ENCODE assay signal across 9 cellular contexts in the genomic region with DNA sequence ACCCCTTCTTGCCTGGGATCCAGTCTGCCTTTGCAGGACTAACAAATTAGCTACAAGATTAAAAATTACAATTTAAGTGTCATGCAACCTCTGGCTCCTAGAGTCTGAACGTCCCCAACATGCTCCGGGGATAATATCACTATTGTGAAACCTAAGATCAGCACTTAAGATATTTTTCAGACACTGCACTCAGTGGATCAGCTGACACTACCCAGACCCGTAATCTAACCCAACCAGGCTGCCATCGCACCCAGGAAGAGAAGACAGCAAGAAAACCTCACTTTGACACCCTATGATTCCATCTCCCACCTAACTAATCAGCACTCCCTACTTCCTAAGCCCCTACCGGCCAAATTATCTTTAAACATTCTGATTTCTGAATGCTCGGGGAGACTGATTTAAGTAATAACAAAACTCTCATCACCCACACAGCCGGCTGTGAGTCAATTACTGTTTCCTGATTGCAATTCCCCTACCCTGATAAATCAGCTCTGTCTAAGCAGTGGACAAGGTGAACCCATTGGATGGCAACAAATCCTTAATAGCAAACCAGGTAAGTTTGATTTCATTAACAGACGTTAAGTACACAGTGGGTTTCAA. TPM values are rescaled to one million over a fixed set of nuclear protein-coding genes. Genes with fewer than 3 reads are reported as not detected.
DNase-seq lines count a peak whose midpoint lies in the region; ATAC-seq, FAIRE-seq and TF ChIP-seq lines count a peak whose summit lies in the region.
"Not testable (repeated sequence)": the region's sequence is repeated elsewhere in the genome, so short reads cannot be mapped to it uniquely, and the experiment has no call there.
"Had no signal": no experiment of that assay in that cellular context is flagged by ENCODE, and none has a peak within 500 bp of the region (broad histone marks: within the 10 kb centered on the region; RNA-seq: fewer than 3 reads in every experiment).

No MANE protein-coding gene starts in this region.

- not testable (repeated sequence) for H3K27me3 Mint-ChIP-seq in T-helper 2 cell treated with Interferon-gamma antibody and Interleukin-4, amounts not matched to agents 5 μg/mL and 100 μg/mL, for 36 hours (ENCODE audit: low read depth); activated CD4-positive, alpha-beta memory T cell treated with anti-CD3 and anti-CD28 coated beads for 36 hours
- H3K27me3 Mint-ChIP-seq in activated T-cell treated with anti-CD3 and anti-CD28 coated beads, Interleukin-2, amount 50 U/mL, for 24 hours, result peaks cover 12% of the 10 kb centered on the region

- H3K36me3 ChIP-seq in bronchial epithelial cell (ENCODE audit: control insufficient read depth, insufficient read depth, low read length), result not testable (repeated sequence)

- H3K36me3 Mint-ChIP-seq in T-helper 2 cell treated with Interferon-gamma antibody and Interleukin-4, amounts not matched to agents 5 μg/mL and 100 μg/mL, for 36 hours (ENCODE audit: low read depth); activated CD4-positive, alpha-beta memory T cell treated with anti-CD3 and anti-CD28 coated beads for 36 hours; activated T-cell treated with anti-CD3 and anti-CD28 coated beads, Interleukin-2, amount 50 U/mL, for 24 hours (ENCODE audit: low read depth); stimulated activated effector memory CD8-positive, alpha-beta T cell treated with anti-CD3 and anti-CD28 coated beads, Interleukin-12 subunit alpha, Interleukin-12 subunit beta, amount 100 ng/mL, for 72 hours: not testable (repeated sequence)

- peak overlapping the region; percentile 2 for H3K27ac Mint-ChIP-seq in T-helper 2 cell treated with Interferon-gamma antibody and Interleukin-4, amounts not matched to agents 5 μg/mL and 100 μg/mL, for 36 hours
- H3K27ac Mint-ChIP-seq in activated CD4-positive, alpha-beta memory T cell treated with anti-CD3 and anti-CD28 coated beads for 36 hours, result peak overlapping the region; percentile 21
- H3K27ac Mint-ChIP-seq in activated T-cell treated with anti-CD3 and anti-CD28 coated beads, Interleukin-2, amount 50 U/mL, for 24 hours, result not testable (repeated sequence)
- H3K27ac Mint-ChIP-seq in stimulated activated effector memory CD8-positive, alpha-beta T cell treated with anti-CD3 and anti-CD28 coated beads, Interleukin-12 subunit alpha, Interleukin-12 subunit beta, amount 100 ng/mL, for 72 hours, result peak overlapping the region; percentile 40

- intact Hi-C loops in activated CD4-positive, alpha-beta memory T cell treated with anti-CD3 and anti-CD28 coated beads for 36 hours (cut with micrococcal nuclease), result loop anchor here (1.0 to 10.0 kb wide), 3 partner anchors 62 to 403 kb away; partner anchors contain the start of gene CARD16

- H3K27me3 ChIP-seq in bronchial epithelial cell (ENCODE audit: control insufficient read depth, insufficient read depth, low read length), result not testable (repeated sequence)

- peak overlapping the region; percentile 4 for H3K4me3 Mint-ChIP-seq in T-helper 2 cell treated with Interferon-gamma antibody and Interleukin-4, amounts not matched to agents 5 μg/mL and 100 μg/mL, for 36 hours
- H3K4me3 Mint-ChIP-seq in activated CD4-positive, alpha-beta memory T cell treated with anti-CD3 and anti-CD28 coated beads for 36 hours, result peak overlapping the region; percentile 21
- peak overlapping the region; percentile 8 for H3K4me3 Mint-ChIP-seq in activated T-cell treated with anti-CD3 and anti-CD28 coated beads, Interleukin-2, amount 50 U/mL, for 24 hours
- H3K4me3 Mint-ChIP-seq in stimulated activated effector memory CD8-positive, alpha-beta T cell treated with anti-CD3 and anti-CD28 coated beads, Interleukin-12 subunit alpha, Interleukin-12 subunit beta, amount 100 ng/mL, for 72 hours, result peak overlapping the region; percentile 36

- POLR2A ChIA-PET in activated CD4-positive, alpha-beta memory T cell treated with anti-CD3 and anti-CD28 coated beads for 36 hours (lab: Charles Lee), result interaction anchor here (1.3 kb wide), 1 partner anchor 30 kb away, joined by 3 read pairs; no protein-coding TSS in a partner anchor

- DNase-seq in T-helper 2 cell treated with Interferon-gamma antibody and Interleukin-4, amounts not matched to agents 5 μg/mL and 100 μg/mL, for 36 hours (ENCODE audit: low spot score), result peak; percentile 31
- peak; percentile 61 for DNase-seq in activated CD4-positive, alpha-beta memory T cell treated with anti-CD3 and anti-CD28 coated beads for 36 hours
- not testable (repeated sequence) for DNase-seq in activated T-cell treated with anti-CD3 and anti-CD28 coated beads, Interleukin-2, amount 50 U/mL, for 24 hours; bronchial epithelial cell (ENCODE audit: low read depth)
- DNase-seq in activated effector memory CD4-positive, alpha-beta T cell treated with anti-CD3 and anti-CD28 coated beads, Interleukin-2, amount 50 U/mL, for 16 hours, result peak; percentile 63
- DNase-seq in stimulated activated CD4-positive, alpha-beta T cell treated with anti-CD3 and anti-CD28 coated beads, Interleukin-15, amount 100 ng/mL, for 24 hours, result peak; percentile 46
- DNase-seq in stimulated activated effector memory CD8-positive, alpha-beta T cell treated with anti-CD3 and anti-CD28 coated beads, Interleukin-12 subunit alpha, Interleukin-12 subunit beta, amount 100 ng/mL, for 72 hours (ENCODE audit: low spot score in 2 of 2), result peak in 1 of 2 donors; percentile 52

- ATAC-seq in stimulated activated effector memory CD8-positive, alpha-beta T cell treated with anti-CD3 and anti-CD28 coated beads, Interleukin-12 subunit alpha, Interleukin-12 subunit beta, amount 100 ng/mL, for 72 hours, result peak; percentile 98

- peaks cover 11% of the 10 kb centered on the region for H3K4me1 Mint-ChIP-seq in T-helper 2 cell treated with Interferon-gamma antibody and Interleukin-4, amounts not matched to agents 5 μg/mL and 100 μg/mL, for 36 hours (ENCODE audit: low read depth)
- H3K4me1 Mint-ChIP-seq in activated CD4-positive, alpha-beta memory T cell treated with anti-CD3 and anti-CD28 coated beads for 36 hours (ENCODE audit: low read depth), result peaks cover 34% of the 10 kb centered on the region
- peaks cover 24% of the 10 kb centered on the region for H3K4me1 Mint-ChIP-seq in activated T-cell treated with anti-CD3 and anti-CD28 coated beads, Interleukin-2, amount 50 U/mL, for 24 hours (ENCODE audit: low read depth)
- H3K4me1 Mint-ChIP-seq in stimulated activated effector memory CD8-positive, alpha-beta T cell treated with anti-CD3 and anti-CD28 coated beads, Interleukin-12 subunit alpha, Interleukin-12 subunit beta, amount 100 ng/mL, for 72 hours, result peaks cover 21% of the 10 kb centered on the region

- FAIRE-seq in bronchial epithelial cell (lab: Jason Lieb, UNC), result peak; percentile 83

- not testable (repeated sequence) for H3K4me3 ChIP-seq in bronchial epithelial cell (ENCODE audit: low read depth, low read length)

- not testable (repeated sequence) for TF ChIP-seq CTCF in bronchial epithelial cell (IDR thresholded peaks at IDR 0.05; ENCODE audit: insufficient read depth, low read length, severe bottlenecking)

- not testable (repeated sequence) for H3K9me3 Mint-ChIP-seq in T-helper 2 cell treated with Interferon-gamma antibody and Interleukin-4, amounts not matched to agents 5 μg/mL and 100 μg/mL, for 36 hours; activated CD4-positive, alpha-beta memory T cell treated with anti-CD3 and anti-CD28 coated beads for 36 hours; activated T-cell treated with anti-CD3 and anti-CD28 coated beads, Interleukin-2, amount 50 U/mL, for 24 hours; stimulated activated effector memory CD8-positive, alpha-beta T cell treated with anti-CD3 and anti-CD28 coated beads, Interleukin-12 subunit alpha, Interleukin-12 subunit beta, amount 100 ng/mL, for 72 hours

- CTCF ChIA-PET in activated CD4-positive, alpha-beta memory T cell treated with anti-CD3 and anti-CD28 coated beads for 36 hours (lab: Charles Lee), result not testable (repeated sequence)

RNA-seq across cellular contexts. Expression of gene CARD18, which starts 32.2 kb away (rescaled TPM):
- not detected for total RNA-seq in activated CD4-positive, alpha-beta memory T cell treated with anti-CD3 and anti-CD28 coated beads for 36 hours
- total RNA-seq in bronchial epithelial cell, result 0.26 and 0.38 TPM in 2 replicates
- total RNA-seq: CD8-positive, alpha-beta T cell; GM23248 had no signal
